ENCODE assay signal across 1 cellular context in genomic region chr20:49885558-49886332, GRCh38.
A peak's percentile ranks its signal among the peaks of the same experiment; 100 is the strongest.
TF ChIP-seq lines count a peak whose summit lies in the region.

No MANE protein-coding gene starts in this region.

TF ChIP-seq in K562, 482 proteins besides CTCF, POLR2A, EP300 and RAD21:
- TF ChIP-seq ZNF431 (CRISPR knock-in tag; IDR thresholded peaks at IDR 0.05) = no peak
- no peak for TF ChIP-seq TRIM24 (IDR thresholded peaks at IDR 0.05)
- peak; percentile 11; the same call in 1 of the 2 replicates for TF ChIP-seq BCOR (IDR thresholded peaks at IDR 0.05)
